ENCODE assay signal across 7 cellular contexts in the genomic region with DNA sequence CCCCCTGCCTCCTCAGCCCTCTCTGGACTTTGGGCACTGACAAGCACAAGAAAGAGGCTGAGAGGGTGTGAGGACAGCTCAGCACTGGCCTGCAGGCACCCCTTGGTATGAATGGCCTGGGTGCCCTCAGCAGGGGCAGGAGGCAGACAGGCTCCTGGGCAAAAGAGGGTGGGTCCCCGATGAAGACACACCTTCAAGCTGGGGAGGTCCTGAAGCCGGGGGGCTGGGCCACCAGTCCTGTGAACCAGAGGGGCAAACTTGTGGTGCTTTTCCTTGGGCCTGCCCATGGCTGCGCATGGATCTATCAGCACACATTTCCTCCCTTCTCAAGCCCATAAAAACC.
"Had no signal": no experiment of that assay in that cellular context is flagged by ENCODE, and none has a peak within 500 bp of the region (broad histone marks: within the 10 kb centered on the region; RNA-seq: fewer than 3 reads in every experiment).

No MANE protein-coding gene starts in this region.

- H3K4me3 ChIP-seq: GM23338, HAP-1 had no signal

- H3K36me3 ChIP-seq: HAP-1 had no signal

- FAIRE-seq: HepG2 had no signal

- H3K9me3 Mint-ChIP-seq: HFFc6 had no signal

- H3K4me3 Mint-ChIP-seq: GM23338, HFFc6 had no signal

- H3K4me1 ChIP-seq: HAP-1 had no signal

- H3K9me3 ChIP-seq: HAP-1 had no signal

- H3K4me2 ChIP-seq: GM23338 had no signal

- H3K36me3 Mint-ChIP-seq: IgD-negative memory B cell had no signal

- H3K27ac Mint-ChIP-seq: GM23338, HFFc6, IgD-negative memory B cell had no signal

- H3K27ac ChIP-seq: HL-60 had no signal

- H2AFZ ChIP-seq: GM23338 had no signal

- DNase-seq: H7, HFFc6 had no signal

- H3K4me1 Mint-ChIP-seq: IgD-negative memory B cell had no signal
